Comparison of ENCODE assay signal across 8 cellular contexts in the genomic region with DNA sequence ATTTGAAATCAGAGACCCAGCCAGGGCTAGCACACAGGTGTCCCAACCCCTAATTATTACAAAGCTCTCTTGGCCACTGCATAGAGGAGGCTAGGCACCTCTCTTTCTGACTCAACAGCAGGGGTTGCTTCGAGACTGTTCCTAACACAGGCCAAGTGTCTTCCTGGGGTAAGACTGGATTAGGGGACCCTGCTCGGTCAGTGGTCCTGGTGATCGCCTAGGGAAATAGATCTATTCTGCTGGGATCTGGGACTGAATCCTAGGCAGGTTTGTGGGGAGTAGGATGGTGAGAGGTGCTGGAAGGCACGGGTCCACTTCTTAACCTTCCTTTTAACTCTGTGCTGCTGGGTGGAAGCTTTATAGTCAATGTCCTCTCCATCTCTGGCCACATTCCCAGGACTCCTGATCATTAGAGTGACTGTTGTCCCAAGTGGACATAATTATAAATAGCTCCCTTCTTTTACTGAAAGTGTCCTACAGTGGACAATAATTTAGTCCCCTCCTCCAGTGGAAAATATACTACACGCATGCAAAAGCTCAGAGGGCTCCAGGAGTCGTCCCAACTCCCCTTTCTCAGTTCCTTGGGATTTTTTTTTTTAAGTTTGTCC. TPM values are rescaled to one million over a fixed set of nuclear protein-coding genes. Genes with fewer than 3 reads are reported as not detected.
DNase-seq lines count a peak whose midpoint lies in the region; ATAC-seq and TF ChIP-seq lines count a peak whose summit lies in the region.

No MANE protein-coding gene starts in this region.

- no peak for DNase-seq in activated T-cell treated with anti-CD3 and anti-CD28 coated beads, Interleukin-2, amount 50 U/mL, for 72 hours
- DNase-seq in activated T-cell treated with anti-CD3 and anti-CD28 coated beads for 4 hours (no peak), brain microvascular endothelial cell (no peak), mesendoderm (peak; percentile 4), upper lobe of left lung (no peak), NCI-H1930 (lab: John Stamatoyannopoulos, UW) (no peak), GM20000 (ENCODE audit: low spot score) (no peak)

- no peak for TF ChIP-seq POLR2A in upper lobe of left lung (IDR thresholded peaks at IDR 0.05)

- H2AK5ac ChIP-seq in mesendoderm (ENCODE audit: low read length), result no peak overlapping the region

- H3K36me3 Mint-ChIP-seq in activated T-cell treated with anti-CD3 and anti-CD28 coated beads, Interleukin-2, amount 50 U/mL, for 72 hours (ENCODE audit: insufficient read depth in 2 of 2), result peaks cover 3 to 5% of the 10 kb centered on the region in 2 donors

- no peak overlapping the region for H3K4ac ChIP-seq in mesendoderm (ENCODE audit: low read depth, low read length)

- peaks cover 22% of the 10 kb centered on the region for H3K27me3 Mint-ChIP-seq in activated T-cell treated with anti-CD3 and anti-CD28 coated beads, Interleukin-2, amount 50 U/mL, for 72 hours (ENCODE audit: low read depth)

- no peak overlapping the region for H3K23ac ChIP-seq in mesendoderm (ENCODE audit: low read length)

- H2BK5ac ChIP-seq in mesendoderm (ENCODE audit: low read length), result no peak overlapping the region

- H3K36me3 ChIP-seq in brain microvascular endothelial cell (replicated peaks) (no peaks in the 10 kb centered on the region), mesendoderm (ENCODE audit: control insufficient read depth, insufficient read depth, low read length) (no peaks in the 10 kb centered on the region), upper lobe of left lung (no peaks in the 10 kb centered on the region)

- peak overlapping the region; percentile 15 for H2BK120ac ChIP-seq in mesendoderm (ENCODE audit: low read depth, low read length)

- no peaks in the 10 kb centered on the region for H3K9me3 ChIP-seq in upper lobe of left lung

- H3K9me3 Mint-ChIP-seq in activated T-cell treated with anti-CD3 and anti-CD28 coated beads, Interleukin-2, amount 50 U/mL, for 72 hours, result no peaks in the 10 kb centered on the region

- no peak for TF ChIP-seq EP300 in upper lobe of left lung (IDR thresholded peaks at IDR 0.05)

- no peak overlapping the region for H3K9ac ChIP-seq in mesendoderm (ENCODE audit: low read length)

- peak overlapping the region; percentile 69 for H3K4me3 ChIP-seq in brain microvascular endothelial cell (ENCODE audit: low read depth, low read length)
- no peak overlapping the region for H3K4me3 ChIP-seq in mesendoderm (ENCODE audit: low read length)
- H3K4me3 ChIP-seq in upper lobe of left lung, result peak overlapping the region in 3 of 4 donors; percentile 61 to 83 (median 77)

- H3K4me1 Mint-ChIP-seq in activated T-cell treated with anti-CD3 and anti-CD28 coated beads, Interleukin-2, amount 50 U/mL, for 72 hours (ENCODE audit: low read depth), result peaks cover 52% of the 10 kb centered on the region

- no peak overlapping the region for H4K8ac ChIP-seq in mesendoderm (ENCODE audit: low read depth, low read length)

- H2BK15ac ChIP-seq in mesendoderm (replicated peaks; ENCODE audit: low read depth), result no peak overlapping the region

- H4K5ac ChIP-seq in mesendoderm (ENCODE audit: low read length), result no peak overlapping the region

- H3K27ac ChIP-seq in brain microvascular endothelial cell (peak overlapping the region; percentile 84), mesendoderm (ENCODE audit: low read depth, low read length) (no peak overlapping the region), upper lobe of left lung (peak overlapping the region; percentile 90 to 98 (median 93))

- in situ Hi-C loops in brain microvascular endothelial cell (cut with HindIII; ENCODE audit: low pct_ligation_motif_present, low sequenced_read_pairs), result loop anchor here (25.0 kb wide), 2 partner anchors 403 to 853 kb away; no protein-coding TSS in a partner anchor

- ATAC-seq in activated T-cell treated with anti-CD3 and anti-CD28 coated beads, Interleukin-2, amount 50 U/mL, for 72 hours (replicated peaks in 1 of 2), result no peak
- ATAC-seq in upper lobe of left lung (ENCODE audit: low FRiP score in 2 of 2), result no peak
- ATAC-seq in HG03039 (IDR thresholded peaks at IDR 0.05; ENCODE audit: unreplicated experiment), result no peak

- H3K4me2 ChIP-seq in mesendoderm (ENCODE audit: low read length), result no peak overlapping the region

- no peak overlapping the region for H3K27ac Mint-ChIP-seq in activated T-cell treated with anti-CD3 and anti-CD28 coated beads, Interleukin-2, amount 50 U/mL, for 72 hours

- no peak overlapping the region for H3K56ac ChIP-seq in mesendoderm (ENCODE audit: low read length)

- H3K4me1 ChIP-seq in mesendoderm (ENCODE audit: control insufficient read depth, low read depth, low read length), result peaks cover 2% of the 10 kb centered on the region
- peaks cover 17 to 32% (median 24%) of the 10 kb centered on the region in 4 donors for H3K4me1 ChIP-seq in upper lobe of left lung

- no CpG with 5 or more reads among the region's 6 CpGs for WGBS in mesendoderm (ENCODE audit: extremely low coverage, insufficient coverage, low lambda C conversion rate)
- 60 to 65% methylated on average over 6 of the region's 6 CpGs for WGBS in upper lobe of left lung, 2 donors

- H3K79me1 ChIP-seq in mesendoderm (ENCODE audit: low read length), result peaks cover 1% of the 10 kb centered on the region

- H3K4me3 Mint-ChIP-seq in activated T-cell treated with anti-CD3 and anti-CD28 coated beads, Interleukin-2, amount 50 U/mL, for 72 hours, result peak overlapping the region; percentile 89 to 94

- H3K27me3 ChIP-seq in brain microvascular endothelial cell (replicated peaks), result no peaks in the 10 kb centered on the region
- no peaks in the 10 kb centered on the region for H3K27me3 ChIP-seq in mesendoderm (ENCODE audit: insufficient read depth, low read length, poor library complexity)
- no peaks in the 10 kb centered on the region for H3K27me3 ChIP-seq in upper lobe of left lung

- H3K18ac ChIP-seq in mesendoderm (ENCODE audit: low read length), result peak overlapping the region; percentile 89

- no peak for TF ChIP-seq CTCF in brain microvascular endothelial cell (IDR thresholded peaks at IDR 0.05; ENCODE audit: low read depth, low read length, missing control alignments)
- TF ChIP-seq CTCF in upper lobe of left lung (IDR thresholded peaks at IDR 0.05), result no peak
- no peak for TF ChIP-seq CTCF in GM20000 (IDR thresholded peaks at IDR 0.05; ENCODE audit: extremely low read depth, missing control alignments)

- H3K79me2 ChIP-seq in mesendoderm (ENCODE audit: control insufficient read depth, insufficient read depth, low read length), result peaks cover 19% of the 10 kb centered on the region

RNA-seq across cellular contexts. Expression of gene TRIB2, which starts 1.4 kb away (rescaled TPM):
- total RNA-seq in activated T-cell treated with anti-CD3 and anti-CD28 coated beads, Interleukin-2, amount 50 U/mL, for 72 hours, result 1 to 10 TPM; 2.4 to 4.1 TPM
- polyA plus RNA-seq in mesendoderm (2013, experiment 1 of 2), result 26.0 TPM
- polyA plus RNA-seq in mesendoderm (2013, experiment 2 of 2), result 27.0 TPM
- total RNA-seq in upper lobe of left lung, result 100 to 1,000 TPM in 1 of 6 donors, 10 to 100 TPM in 5; 25.4 to 104 (median 42.4) TPM

Comparison
In these comparisons a context has a peak if more than half of its experiments do, and no peak if none do; other contexts are left out.
1. RNA of gene TRIB2, which starts 1.4 kb away (total RNA-seq): 25.4 to 104 TPM in upper lobe of left lung; 2.4 to 4.1 TPM in activated T-cell treated with anti-CD3 and anti-CD28 coated beads, Interleukin-2, amount 50 U/mL, for 72 hours; every median in the first group is over 4 times any median in the second.